In the genomic region with DNA sequence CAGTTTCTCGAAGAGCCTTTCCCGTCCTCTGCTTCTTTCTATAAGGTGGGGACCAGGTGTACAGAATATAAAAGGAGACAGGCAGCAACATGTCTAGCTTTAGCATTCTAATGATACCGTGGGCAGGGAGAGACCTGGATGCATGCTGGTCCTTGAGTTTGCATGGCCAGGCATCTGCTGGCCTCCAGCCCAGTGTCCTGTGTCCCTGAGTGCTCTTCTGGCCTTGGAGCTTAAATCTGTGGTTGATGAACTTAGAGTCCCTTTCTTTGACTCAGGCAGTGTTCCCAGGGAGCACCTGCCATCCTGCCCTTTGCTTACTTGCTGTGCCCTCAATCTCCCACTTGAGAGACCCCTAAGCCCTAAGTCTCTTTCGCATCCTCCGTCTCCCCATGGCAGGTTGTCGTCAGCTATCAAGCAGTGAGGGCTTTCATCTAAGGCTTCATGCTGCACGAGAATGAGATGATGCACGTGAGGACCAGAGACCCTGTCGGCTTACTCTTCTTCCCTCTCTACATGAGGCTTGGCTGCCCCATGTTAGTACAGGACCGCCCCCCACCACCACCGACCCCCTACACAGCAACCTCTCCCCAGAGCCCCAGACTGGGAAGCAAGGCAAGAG, we compare ENCODE assay signal across 13 cellular contexts.
DNase-seq lines count a peak whose midpoint lies in the region; ATAC-seq and TF ChIP-seq lines count a peak whose summit lies in the region.
"Had no signal": no experiment of that assay in that cellular context is flagged by ENCODE, and none has a peak within 500 bp of the region (broad histone marks: within the 10 kb centered on the region; RNA-seq: fewer than 3 reads in every experiment).

No MANE protein-coding gene starts in this region.

- H3K9ac ChIP-seq in Karpas-422 (ENCODE audit: low read length), result no peak overlapping the region
- H3K9ac ChIP-seq in neural progenitor cell, result no peak overlapping the region

- peaks cover 29% of the 10 kb centered on the region for H3K27me3 Mint-ChIP-seq in T-helper 17 cell
- peaks cover 8% of the 10 kb centered on the region for H3K27me3 Mint-ChIP-seq in neural progenitor cell (ENCODE audit: insufficient read depth, low read depth)
- H3K27me3 Mint-ChIP-seq in Calu3 (ENCODE audit: unreplicated experiment), result peaks cover 76% of the 10 kb centered on the region

- CTCF ChIA-PET in Calu3 (lab: Charles Lee), result no interaction called here

- peak overlapping the region; percentile 12 for H3K4me2 ChIP-seq in Karpas-422 (ENCODE audit: low read depth, low read length, poor library complexity, severe bottlenecking)
- no peak overlapping the region for H3K4me2 ChIP-seq in neural progenitor cell

- peak overlapping the region; percentile 57 for H3K27ac Mint-ChIP-seq in T-helper 17 cell
- peak overlapping the region; percentile 43 for H3K27ac Mint-ChIP-seq in neural progenitor cell
- H3K27ac Mint-ChIP-seq in Calu3 (ENCODE audit: unreplicated experiment), result no peak overlapping the region

- peaks cover 14% of the 10 kb centered on the region for H3K4me1 Mint-ChIP-seq in T-helper 17 cell
- peaks cover 23% of the 10 kb centered on the region for H3K4me1 Mint-ChIP-seq in neural progenitor cell
- H3K4me1 Mint-ChIP-seq in Calu3 (ENCODE audit: low read depth, unreplicated experiment), result no peaks in the 10 kb centered on the region

- 66% methylated on average over 10 of the region's 11 CpGs for WGBS in right lobe of liver (ENCODE audit: insufficient coverage, low coverage, low lambda C conversion rate, missing lambda C conversion rate)

- peaks cover 15% of the 10 kb centered on the region for H3K4me1 ChIP-seq in Karpas-422 (ENCODE audit: low read length)
- H3K4me1 ChIP-seq in neural progenitor cell, result no peaks in the 10 kb centered on the region
- H3K4me1 ChIP-seq in right lobe of liver, result no peaks in the 10 kb centered on the region
- H3K4me1 ChIP-seq: SJCRH30 had no signal

- DNase-seq in NCI-H2196 (lab: John Stamatoyannopoulos, UW; ENCODE audit: unreplicated experiment), result peak; percentile 11
- no peak for DNase-seq in NCI-H2196 treated with DMSO at 0.1 percent for 48 hours (lab: John Stamatoyannopoulos, UW; ENCODE audit: unreplicated experiment)
- no peak for DNase-seq in Karpas-422
- DNase-seq in T-helper 17 cell, result no peak
- no peak for DNase-seq in neural progenitor cell (ENCODE audit: low spot score)
- no peak for DNase-seq in right lobe of liver
- no peak for DNase-seq in Calu3
- DNase-seq: HCEC 1CT, IMR-90, NCI-H1436, NCI-H2081 treated with DMSO at 0.1 percent for 48 hours, SJCRH30 had no signal

- no peak overlapping the region for H2AFZ ChIP-seq in Karpas-422 (ENCODE audit: low read length)
- no peak overlapping the region for H2AFZ ChIP-seq in neural progenitor cell (replicated peaks)

- TF ChIP-seq POLR2A in right lobe of liver (IDR thresholded peaks at IDR 0.05), result no peak

- H3K36me3 ChIP-seq in Karpas-422 (ENCODE audit: insufficient read depth, low read length) (no peaks in the 10 kb centered on the region), neural progenitor cell (no peaks in the 10 kb centered on the region), right lobe of liver (no peaks in the 10 kb centered on the region)
- H3K36me3 ChIP-seq: SJCRH30 had no signal

- TF ChIP-seq CTCF in neural progenitor cell (IDR thresholded peaks at IDR 0.05), result no peak
- TF ChIP-seq CTCF in right lobe of liver (IDR thresholded peaks at IDR 0.05), result no peak
- no peak for TF ChIP-seq CTCF in Calu3 (IDR thresholded peaks at IDR 0.05; ENCODE audit: unreplicated experiment)

- H3K27ac ChIP-seq in Karpas-422 (ENCODE audit: low read length) (no peak overlapping the region), neural progenitor cell (no peak overlapping the region), right lobe of liver (no peak overlapping the region)
- H3K27ac ChIP-seq: SJCRH30 had no signal

- ATAC-seq in T-helper 17 cell (no peak), GM19467 (IDR thresholded peaks at IDR 0.05; ENCODE audit: unreplicated experiment) (no peak), right lobe of liver (no peak)

- H3K4me3 Mint-ChIP-seq in T-helper 17 cell (peak overlapping the region; percentile 70), neural progenitor cell (no peak overlapping the region), Calu3 (ENCODE audit: low read depth, unreplicated experiment) (no peak overlapping the region)

- no TSS peak for BruUV-seq in Calu3 (replicated peaks; lab: Mats Ljungman, UMichigan)

- H3K9me3 ChIP-seq in Karpas-422 (ENCODE audit: low read length), result no peaks in the 10 kb centered on the region
- no peaks in the 10 kb centered on the region for H3K9me3 ChIP-seq in T-helper 17 cell (ENCODE audit: control insufficient read depth, low read length, poor library complexity, severe bottlenecking)
- H3K9me3 ChIP-seq in neural progenitor cell (ENCODE audit: low read depth), result no peaks in the 10 kb centered on the region
- no peaks in the 10 kb centered on the region for H3K9me3 ChIP-seq in right lobe of liver
- H3K9me3 ChIP-seq: SJCRH30 had no signal

- no peaks in the 10 kb centered on the region for H3F3A ChIP-seq in neural progenitor cell (ENCODE audit: low read depth)

- no peaks in the 10 kb centered on the region for H3K79me2 ChIP-seq in Karpas-422 (ENCODE audit: low read length)
- no peaks in the 10 kb centered on the region for H3K79me2 ChIP-seq in neural progenitor cell (ENCODE audit: low read depth)

- H4K20me1 ChIP-seq in Karpas-422 (ENCODE audit: insufficient read depth, low read depth, low read length) (no peaks in the 10 kb centered on the region), neural progenitor cell (ENCODE audit: low read depth) (no peaks in the 10 kb centered on the region)

- H3K9me2 ChIP-seq in Karpas-422 (replicated peaks; ENCODE audit: insufficient read depth, low read length), result no peaks in the 10 kb centered on the region

- H3K9me3 Mint-ChIP-seq in neural progenitor cell (peaks cover 7% of the 10 kb centered on the region), Calu3 (ENCODE audit: low read depth, unreplicated experiment) (peaks cover 7% of the 10 kb centered on the region)

- H3K36me3 Mint-ChIP-seq in T-helper 17 cell (ENCODE audit: low read depth), result peaks cover 5% of the 10 kb centered on the region
- H3K36me3 Mint-ChIP-seq in neural progenitor cell, result no peaks in the 10 kb centered on the region
- no peaks in the 10 kb centered on the region for H3K36me3 Mint-ChIP-seq in Calu3 (ENCODE audit: insufficient read depth, unreplicated experiment)

- intact Hi-C loops in right lobe of liver (cut with DNase I), result no loop called here
- intact Hi-C loops in Calu3 (cut with micrococcal nuclease; ENCODE audit: unreplicated experiment), result no loop called here

- no peaks in the 10 kb centered on the region for H3K27me3 ChIP-seq in Karpas-422 (ENCODE audit: low read length)
- no peaks in the 10 kb centered on the region for H3K27me3 ChIP-seq in neural progenitor cell
- H3K27me3 ChIP-seq in right lobe of liver, result no peaks in the 10 kb centered on the region

- H3K4me3 ChIP-seq in Karpas-422 (ENCODE audit: low read length) (no peak overlapping the region), neural progenitor cell (no peak overlapping the region), right lobe of liver (no peak overlapping the region)
- H3K4me3 ChIP-seq: SJCRH30 had no signal
